1 cellular context compared by ENCODE assay signal in genomic region chr17:7836596-7837374, GRCh38.
TF ChIP-seq lines count a peak whose summit lies in the region.

No MANE protein-coding gene starts in this region.

TF ChIP-seq in HepG2, 621 proteins besides CTCF, POLR2A, EP300 and RAD21 (continued from another document and continues in another):
- 0 out of 2 replicates have a peak, but pooled peaks have one; percentile 31 for TF ChIP-seq ZNF770 (CRISPR knock-in tag; IDR thresholded peaks at IDR 0.05)
- peak; percentile 99 for TF ChIP-seq PRDM15 (CRISPR knock-in tag; IDR thresholded peaks at IDR 0.05)
- 0 out of 2 replicates have a peak, but pooled peaks have one; percentile 39 for TF ChIP-seq MEIS1 (CRISPR knock-in tag; IDR thresholded peaks at IDR 0.05; ENCODE audit: borderline replicate concordance)
- 0 out of 2 replicates have a peak, but pooled peaks have one; percentile 63 for TF ChIP-seq ZNF276 (CRISPR knock-in tag; IDR thresholded peaks at IDR 0.05; ENCODE audit: low read depth)
- TF ChIP-seq ZNF205 (CRISPR knock-in tag; IDR thresholded peaks at IDR 0.05) = peak; percentile 95
- TF ChIP-seq CREB3 (CRISPR knock-in tag; IDR thresholded peaks at IDR 0.05) = no peak
- TF ChIP-seq ERF (CRISPR knock-in tag; IDR thresholded peaks at IDR 0.05) = peak; percentile 92
- peak; percentile 96 for TF ChIP-seq HDAC2 (CRISPR knock-in tag; IDR thresholded peaks at IDR 0.05)
- TF ChIP-seq YEATS4 (CRISPR knock-in tag; IDR thresholded peaks at IDR 0.05; ENCODE audit: borderline replicate concordance) = peak; percentile 52
- TF ChIP-seq KLF11 (CRISPR knock-in tag; IDR thresholded peaks at IDR 0.05) = peak; percentile 78
- peak; percentile 84 for TF ChIP-seq CHD2 (IDR thresholded peaks at IDR 0.05; ENCODE audit: low read depth, low read length)
- TF ChIP-seq SPEN (CRISPR knock-in tag; IDR thresholded peaks at IDR 0.05; ENCODE audit: low read depth) = peak; percentile 98
- peak; percentile 20; the same call in 1 of the 2 replicates for TF ChIP-seq ZNF232 (CRISPR knock-in tag; IDR thresholded peaks at IDR 0.05; ENCODE audit: borderline replicate concordance)
- no peak for TF ChIP-seq TIGD3 (CRISPR knock-in tag; IDR thresholded peaks at IDR 0.05; ENCODE audit: borderline replicate concordance)
- no peak for TF ChIP-seq ZNF329 (CRISPR knock-in tag; IDR thresholded peaks at IDR 0.05; ENCODE audit: low read depth)
- TF ChIP-seq ZMYM2 (CRISPR knock-in tag; IDR thresholded peaks at IDR 0.05) = peak; percentile 43; the same call in 1 of the 2 replicates
- TF ChIP-seq CBFB (CRISPR knock-in tag; IDR thresholded peaks at IDR 0.05) = peak; percentile 88
- TF ChIP-seq PRPF4 (IDR thresholded peaks at IDR 0.05; ENCODE audit: low read depth, low read length, poor library complexity, severe bottlenecking) = peak; percentile 97
- peak; percentile 89 for TF ChIP-seq ZNF639 (CRISPR knock-in tag; conservative IDR thresholded peaks at IDR 0.05)
- peak; percentile 94 for TF ChIP-seq PITX1 (CRISPR knock-in tag; IDR thresholded peaks at IDR 0.05)
- peak; percentile 92 for TF ChIP-seq NCOA2 (CRISPR knock-in tag; IDR thresholded peaks at IDR 0.05)
- no peak for TF ChIP-seq EHMT2 (IDR thresholded peaks at IDR 0.05; ENCODE audit: borderline replicate concordance, low read depth, low read length)
- TF ChIP-seq SOX13 (IDR thresholded peaks at IDR 0.05) = peak; percentile 78
- peak in 1 of 2 experiments; percentile 82; a peak in 2 of 4 replicates for TF ChIP-seq SOX13 (CRISPR knock-in tag; conservative IDR thresholded peaks at IDR 0.05 in 1 of 2, IDR thresholded peaks at IDR 0.05 in 1 of 2)
- TF ChIP-seq IKZF5 (CRISPR knock-in tag; IDR thresholded peaks at IDR 0.05) = peak; percentile 80; the same call in 1 of the 2 replicates
- peak; percentile 51; the same call in 1 of the 2 replicates for TF ChIP-seq ZBTB38 (CRISPR knock-in tag; IDR thresholded peaks at IDR 0.05)
- peak; percentile 75; the same call in 1 of the 2 replicates for TF ChIP-seq MIER2 (CRISPR knock-in tag; IDR thresholded peaks at IDR 0.05)
- peak; percentile 87 for TF ChIP-seq GATAD1 (CRISPR knock-in tag; IDR thresholded peaks at IDR 0.05)
- 0 out of 2 replicates have a peak, but pooled peaks have one; percentile 32 for TF ChIP-seq ZNF761 (CRISPR knock-in tag; conservative IDR thresholded peaks at IDR 0.05)
- TF ChIP-seq NCOR1 (IDR thresholded peaks at IDR 0.05; ENCODE audit: borderline replicate concordance, low read length) = peak; percentile 94
- TF ChIP-seq TOE1 (CRISPR knock-in tag; IDR thresholded peaks at IDR 0.05) = peak; percentile 71; the same call in 1 of the 2 replicates
- TF ChIP-seq ZNF703 (CRISPR knock-in tag; IDR thresholded peaks at IDR 0.05; ENCODE audit: borderline replicate concordance) = peak; percentile 91; the same call in 1 of the 2 replicates
- TF ChIP-seq RFXAP (CRISPR knock-in tag; IDR thresholded peaks at IDR 0.05; ENCODE audit: borderline replicate concordance) = peak; percentile 87; the same call in 1 of the 2 replicates
- TF ChIP-seq TFDP2 (CRISPR knock-in tag; IDR thresholded peaks at IDR 0.05) = peak; percentile 73
- TF ChIP-seq PCBP1 (IDR thresholded peaks at IDR 0.05; ENCODE audit: borderline replicate concordance, low read depth, low read length) = peak; percentile 82
- TF ChIP-seq MBNL3 (CRISPR knock-in tag; conservative IDR thresholded peaks at IDR 0.05) = no peak
- peak; percentile 92 for TF ChIP-seq THAP9 (CRISPR knock-in tag; IDR thresholded peaks at IDR 0.05; ENCODE audit: borderline replicate concordance)
- peak; percentile 90 for TF ChIP-seq FOSL2 (CRISPR knock-in tag; IDR thresholded peaks at IDR 0.05)
- TF ChIP-seq RFXANK (CRISPR knock-in tag; IDR thresholded peaks at IDR 0.05) = peak; percentile 82
- TF ChIP-seq ZNF24 (IDR thresholded peaks at IDR 0.05) = peak; percentile 69; the same call in 1 of the 2 replicates
- TF ChIP-seq STAG1 (CRISPR knock-in tag; IDR thresholded peaks at IDR 0.05) = no peak
